Comparison of ENCODE assay signal across 33 cellular contexts in genomic region chr4:73614468-73614867, GRCh38. TPM values are rescaled to one million over a fixed set of nuclear protein-coding genes. Genes with fewer than 3 reads are reported as not detected.
"Had no signal": no experiment of that assay in that cellular context is flagged by ENCODE, and none has a peak within 500 bp of the region (broad histone marks: within the 10 kb centered on the region; RNA-seq: fewer than 3 reads in every experiment).

No MANE protein-coding gene starts in this region.

- H3K9me3 Mint-ChIP-seq: activated CD4-positive, alpha-beta T cell treated with anti-CD3 and anti-CD28 coated beads, Interleukin-2, amount 10 ng/mL, durations not matched to agents 7 days and 5 days; activated naive CD4-positive, alpha-beta T cell treated with anti-CD3 and anti-CD28 coated beads, Interleukin-2, amount 50 U/mL, for 24 hours; activated naive CD8-positive, alpha-beta T cell treated with anti-CD3 and anti-CD28 coated beads, Interleukin-2, amount 10 ng/mL, durations not matched to agents 7 days and 5 days; activated T-cell treated with anti-CD3 and anti-CD28 coated beads, Interleukin-2, amount 50 U/mL, for 24 hours; activated T-helper 2 cell treated with anti-CD3 and anti-CD28 coated beads, Interferon-gamma antibody, Interleukin-2, Interleukin-4, amounts not matched to agents 10 μg/mL and 5 μg/mL and 100 μg/mL, durations not matched to agents 14 hours and 24 hours and 36 hours had no signal

- H3K4me3 Mint-ChIP-seq: activated CD4-positive, alpha-beta T cell treated with anti-CD3 and anti-CD28 coated beads for 36 hours; activated CD4-positive, alpha-beta T cell treated with anti-CD3 and anti-CD28 coated beads, Interleukin-2, amount 10 ng/mL, durations not matched to agents 7 days and 5 days; activated CD8-positive, alpha-beta T cell treated with anti-CD3 and anti-CD28 coated beads, Interleukin-2, amount 10 ng/mL, durations not matched to agents 7 days and 5 days; activated naive CD4-positive, alpha-beta T cell treated with anti-CD3 and anti-CD28 coated beads, Interleukin-2, amount 50 U/mL, for 24 hours; activated naive CD8-positive, alpha-beta T cell treated with anti-CD3 and anti-CD28 coated beads, Interleukin-2, amount 10 ng/mL, durations not matched to agents 7 days and 5 days; activated T-cell treated with anti-CD3 and anti-CD28 coated beads, Interleukin-2, amount 50 U/mL, for 24 hours; WTC11 had no signal

- H3K4me1 ChIP-seq: ascending aorta had no signal

- ATAC-seq: activated CD4-positive, alpha-beta T cell treated with anti-CD3 and anti-CD28 coated beads for 36 hours; activated CD4-positive, CD25-positive, alpha-beta regulatory T cell treated with anti-CD3 and anti-CD28 coated beads, Interleukin-2, amount 50 U/mL, for 24 hours; activated CD8-positive, alpha-beta T cell treated with anti-CD3 and anti-CD28 coated beads, Interleukin-2, amount 10 ng/mL, durations not matched to agents 7 days and 5 days; WTC11 had no signal

- H3K4me1 Mint-ChIP-seq: activated CD4-positive, alpha-beta T cell treated with anti-CD3 and anti-CD28 coated beads, Interleukin-2, amount 10 ng/mL, durations not matched to agents 7 days and 5 days; activated naive CD4-positive, alpha-beta T cell treated with anti-CD3 and anti-CD28 coated beads, Interleukin-2, amount 50 U/mL, for 24 hours; activated naive CD8-positive, alpha-beta T cell treated with anti-CD3 and anti-CD28 coated beads, Interleukin-2, amount 10 ng/mL, durations not matched to agents 7 days and 5 days had no signal

- H3K4me3 ChIP-seq: ascending aorta, MG63 had no signal

- H3K9me3 ChIP-seq: ascending aorta, MG63 had no signal

- H3K27me3 ChIP-seq: ascending aorta, MG63 had no signal

- DNase-seq: activated CD4-positive, alpha-beta T cell treated with anti-CD3 and anti-CD28 coated beads for 36 hours; activated CD4-positive, alpha-beta T cell treated with anti-CD3 and anti-CD28 coated beads, Interleukin-2, amount 10 ng/mL, durations not matched to agents 7 days and 5 days; activated CD4-positive, alpha-beta T cell treated with anti-CD3 and anti-CD28 coated beads, Interleukin-2, amount 50 U/mL, for 48 hours; activated CD8-positive, alpha-beta T cell treated with anti-CD3 and anti-CD28 coated beads, Interleukin-2, amount 10 ng/mL, durations not matched to agents 7 days and 5 days; activated gamma-delta T cell; activated naive CD4-positive, alpha-beta T cell treated with Interleukin-2 at 50 U/mL for 16 hours; activated naive CD8-positive, alpha-beta T cell treated with anti-CD3 and anti-CD28 coated beads, Interleukin-2, amount 10 ng/mL, durations not matched to agents 7 days and 5 days; activated T-cell treated with anti-CD3 and anti-CD28 coated beads, Interleukin-2, amount 50 U/mL, for 24 hours; amygdala; cerebellar nuclear complex; KBM-7; MG63; NCI-H1048; NCI-H1105 treated with DMSO at 0.1 percent for 48 hours; NCI-H1436; NCI-H1694; NCI-H1930; NCI-H2081 treated with DMSO at 0.1 percent for 48 hours; NCI-H226; NCI-H446 treated with DMSO at 0.1 percent for 48 hours; NCI-H524; NCI-H69; NCI-H82; Right ventricle myocardium superior; T1000 had no signal

- H3K27ac ChIP-seq: ascending aorta had no signal

- H3K27ac Mint-ChIP-seq: activated CD4-positive, alpha-beta T cell treated with anti-CD3 and anti-CD28 coated beads for 36 hours; activated CD4-positive, alpha-beta T cell treated with anti-CD3 and anti-CD28 coated beads, Interleukin-2, amount 10 ng/mL, durations not matched to agents 7 days and 5 days; activated CD8-positive, alpha-beta T cell treated with anti-CD3 and anti-CD28 coated beads, Interleukin-2, amount 10 ng/mL, durations not matched to agents 7 days and 5 days; activated naive CD4-positive, alpha-beta T cell treated with anti-CD3 and anti-CD28 coated beads, Interleukin-2, amount 50 U/mL, for 24 hours; activated naive CD8-positive, alpha-beta T cell treated with anti-CD3 and anti-CD28 coated beads, Interleukin-2, amount 10 ng/mL, durations not matched to agents 7 days and 5 days; activated T-cell treated with anti-CD3 and anti-CD28 coated beads, Interleukin-2, amount 50 U/mL, for 24 hours; activated T-helper 2 cell treated with anti-CD3 and anti-CD28 coated beads, Interferon-gamma antibody, Interleukin-2, Interleukin-4, amounts not matched to agents 10 μg/mL and 5 μg/mL and 100 μg/mL, durations not matched to agents 14 hours and 24 hours and 36 hours; WTC11 had no signal

- H3K36me3 ChIP-seq: ascending aorta, MG63 had no signal

RNA-seq across cellular contexts. Expression of gene RASSF6, which starts 5.8 kb away (rescaled TPM):
- total RNA-seq: activated CD8-positive, alpha-beta T cell treated with anti-CD3 and anti-CD28 coated beads, Interleukin-2, amount 10 ng/mL, durations not matched to agents 7 days and 5 days; activated T-helper 2 cell treated with anti-CD3 and anti-CD28 coated beads, Interferon-gamma antibody, Interleukin-2, Interleukin-4, amounts not matched to agents 10 μg/mL and 5 μg/mL and 100 μg/mL, durations not matched to agents 14 hours and 24 hours and 36 hours; cardiac septum; Right ventricle myocardium superior; T-helper 1 cell treated with Interleukin-12 subunit alpha and Interleukin-12 subunit beta and Interleukin-4 antibody, amounts not matched to agents 30 ng/mL and 1 ng/mL, for 36 hours; T-helper 2 cell treated with Interferon-gamma antibody and Interleukin-4, amounts not matched to agents 100 ng/mL and 5 ng/mL, for 36 hours had no signal
